ENCODE assay signal across 28 cellular contexts in the genomic region with DNA sequence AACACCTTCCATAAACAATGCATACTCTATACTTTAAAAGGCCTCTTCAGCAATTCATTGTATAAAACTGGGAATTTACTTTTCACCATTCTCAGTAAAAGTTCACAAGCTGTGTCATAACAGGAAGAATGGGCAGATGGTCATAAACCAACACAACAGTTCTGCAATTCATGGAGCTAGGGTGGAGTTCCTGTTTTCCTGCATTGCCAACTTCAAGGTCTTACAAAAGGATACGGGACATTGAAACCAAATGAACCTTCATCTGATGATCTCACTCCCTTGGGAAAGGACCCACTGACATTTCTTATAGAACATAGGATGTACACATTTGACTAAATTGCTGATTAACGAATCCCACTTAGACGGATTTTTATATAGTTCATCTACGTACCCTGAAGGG. TPM values are rescaled to one million over a fixed set of nuclear protein-coding genes. Genes with fewer than 3 reads are reported as not detected.
DNase-seq lines count a peak whose midpoint lies in the region; ATAC-seq, FAIRE-seq and TF ChIP-seq lines count a peak whose summit lies in the region.
"Had no signal": no experiment of that assay in that cellular context is flagged by ENCODE, and none has a peak within 500 bp of the region (broad histone marks: within the 10 kb centered on the region; RNA-seq: fewer than 3 reads in every experiment).

No MANE protein-coding gene starts in this region.

- TF ChIP-seq CTCF in NB4 (IDR thresholded peaks at IDR 0.05; ENCODE audit: low read depth, low read length) (no peak), endothelial cell of umbilical vein (IDR thresholded peaks at IDR 0.05; ENCODE audit: extremely low read depth in 1 of 2, insufficient read depth in 1 of 2, low read depth in 1 of 2, low read length in 2 of 2) (no peak), psoas muscle (IDR thresholded peaks at IDR 0.05) (no peak), Peyer's patch (IDR thresholded peaks at IDR 0.05) (no peak)

- no TSS peak for BruUV-seq in endothelial cell of umbilical vein (replicated peaks; lab: Mats Ljungman, UMichigan)

- H3K27ac ChIP-seq in endothelial cell of umbilical vein (ENCODE audit: insufficient read depth, low read depth, low read length) (peak overlapping the region; percentile 68), psoas muscle (no peak overlapping the region), Peyer's patch (no peak overlapping the region)
- H3K27ac ChIP-seq: 22Rv1, KMS-11, tibial nerve had no signal

- CTCF ChIA-PET in endothelial cell of umbilical vein (lab: Charles Lee) = interaction anchor here (0.6 to 2.3 kb wide), 14 partner anchors 33 to 433 kb away, joined by 3 to 16 read pairs (median 4); a partner anchor contains a TSS
- CTCF ChIA-PET in activated CD8-positive, alpha-beta memory T cell treated with anti-CD3 and anti-CD28 coated beads, Interleukin-2, amount 10 ng/mL, durations not matched to agents 7 days and 5 days (lab: Charles Lee) = no interaction called here

- no peaks in the 10 kb centered on the region for H3K27me3 ChIP-seq in endothelial cell of umbilical vein (ENCODE audit: control insufficient read depth in 2 of 2, insufficient read depth in 2 of 2, low read length in 2 of 2)
- H3K27me3 ChIP-seq in psoas muscle (ENCODE audit: insufficient read depth in 3 of 3, low read length in 2 of 3) = peaks cover 0 to 22% (median 6%) of the 10 kb centered on the region in 3 donors
- H3K27me3 ChIP-seq in Peyer's patch = no peaks in the 10 kb centered on the region

- H3K4me1 Mint-ChIP-seq in activated CD8-positive, alpha-beta memory T cell treated with anti-CD3 and anti-CD28 coated beads, Interleukin-2, amount 10 ng/mL, durations not matched to agents 7 days and 5 days = no peaks in the 10 kb centered on the region

- intact Hi-C loops in endothelial cell of umbilical vein (cut with micrococcal nuclease) = loop anchor here (1.0 to 5.0 kb wide), 4 partner anchors 44 to 426 kb away; a partner anchor contains a TSS
- intact Hi-C loops in psoas muscle (cut with DNase I) = no loop called here

- peaks cover 75% of the 10 kb centered on the region for H3K79me2 ChIP-seq in endothelial cell of umbilical vein (ENCODE audit: control insufficient read depth, insufficient read depth, low read length)

- peak overlapping the region; percentile 46 for H3K9ac ChIP-seq in endothelial cell of umbilical vein (replicated peaks; ENCODE audit: extremely low read depth, insufficient read depth, low read length)
- H3K9ac ChIP-seq: KMS-11 had no signal

- 69 to 75% (median 75%) methylated on average over 4 of the region's 4 CpGs for WGBS in psoas muscle, 3 donors

- ATAC-seq in psoas muscle (no peak), HG03460 (IDR thresholded peaks at IDR 0.05; ENCODE audit: unreplicated experiment) (no peak)
- ATAC-seq in activated CD8-positive, alpha-beta memory T cell treated with anti-CD3 and anti-CD28 coated beads, Interleukin-2, amount 10 ng/mL, durations not matched to agents 7 days and 5 days = no peak
- ATAC-seq: left lobe of liver had no signal

- peak; percentile 15 for DNase-seq in DMS153 (lab: John Stamatoyannopoulos, UW)
- no peak for DNase-seq in DMS153 treated with DMSO at 0.1 percent for 48 hours (lab: John Stamatoyannopoulos, UW; ENCODE audit: unreplicated experiment)
- DNase-seq in NB4 (ENCODE audit: low read depth) = peak; percentile 42
- peak; percentile 96 for DNase-seq in endothelial cell of umbilical vein (ENCODE audit: low read depth, low spot score)
- no peak for DNase-seq in psoas muscle
- no peak for DNase-seq in activated CD8-positive, alpha-beta memory T cell treated with anti-CD3 and anti-CD28 coated beads, Interleukin-2, amount 10 ng/mL, durations not matched to agents 7 days and 5 days
- DNase-seq in Peyer's patch = no peak
- DNase-seq: activated CD4-positive, alpha-beta T cell treated with anti-CD3 and anti-CD28 coated beads, Interleukin-2, amount 50 U/mL, for 1 hour; activated CD8-positive, alpha-beta memory T cell treated with anti-CD3 and anti-CD28 coated beads, Interleukin-2, amount 50 U/mL, for 48 hours; activated effector memory CD4-positive, alpha-beta T cell treated with Interleukin-2 at 50 U/mL for 16 hours; dorsolateral prefrontal cortex; EL; erythroblast; GOT3; NCI-H1092 treated with DMSO at 0.1 percent for 48 hours; NCI-H2081 treated with DMSO at 0.1 percent for 48 hours; NCI-H526; stimulated activated CD4-positive, alpha-beta T cell treated with anti-CD3 and anti-CD28 coated beads, Interleukin-4, amount 100 ng/mL, for 1 hour had no signal

- H3K27ac Mint-ChIP-seq in activated CD8-positive, alpha-beta memory T cell treated with anti-CD3 and anti-CD28 coated beads, Interleukin-2, amount 10 ng/mL, durations not matched to agents 7 days and 5 days = no peak overlapping the region
- H3K27ac Mint-ChIP-seq: progenitor cell of endocrine pancreas; stimulated activated naive CD8-positive, alpha-beta T cell treated with anti-CD3 and anti-CD28 coated beads, Interleukin-15, Interleukin-2, amounts not matched to agents 100 ng/mL and 50 ng/mL, for 24 hours; T-helper 1 cell treated with Interleukin-12 subunit alpha and Interleukin-12 subunit beta and Interleukin-4 antibody, amounts not matched to agents 30 μg/mL and 1 μg/mL, for 36 hours had no signal

- peak; percentile 71 for FAIRE-seq in endothelial cell of umbilical vein (lab: Jason Lieb, UNC)

- H3K9me3 ChIP-seq in endothelial cell of umbilical vein (replicated peaks; ENCODE audit: control insufficient read depth, insufficient read depth, low read length) = no peaks in the 10 kb centered on the region
- no peaks in the 10 kb centered on the region for H3K9me3 ChIP-seq in psoas muscle
- H3K9me3 ChIP-seq in Peyer's patch = no peaks in the 10 kb centered on the region
- H3K9me3 ChIP-seq: tibial nerve had no signal

- peaks cover 2% of the 10 kb centered on the region for H3K9me3 Mint-ChIP-seq in activated CD8-positive, alpha-beta memory T cell treated with anti-CD3 and anti-CD28 coated beads, Interleukin-2, amount 10 ng/mL, durations not matched to agents 7 days and 5 days (ENCODE audit: low read depth)
- H3K9me3 Mint-ChIP-seq: neural crest cell; stimulated activated naive CD8-positive, alpha-beta T cell treated with anti-CD3 and anti-CD28 coated beads, Interleukin-15, Interleukin-2, amounts not matched to agents 100 ng/mL and 50 ng/mL, for 24 hours; T-helper 1 cell treated with Interleukin-12 subunit alpha and Interleukin-12 subunit beta and Interleukin-4 antibody, amounts not matched to agents 30 μg/mL and 1 μg/mL, for 36 hours had no signal

- H3K4me1 ChIP-seq in endothelial cell of umbilical vein (ENCODE audit: control insufficient read depth, extremely low read depth, insufficient read depth, low read length) (peaks cover 74% of the 10 kb centered on the region), psoas muscle (no peaks in the 10 kb centered on the region), Peyer's patch (no peaks in the 10 kb centered on the region)

- dilution Hi-C loops in endothelial cell of umbilical vein (cut with MboI; ENCODE audit: extremely low pct_ligation_motif_present, low sequenced_read_pairs) = no loop called here

- peaks cover 31% of the 10 kb centered on the region for H3K27me3 Mint-ChIP-seq in activated CD8-positive, alpha-beta memory T cell treated with anti-CD3 and anti-CD28 coated beads, Interleukin-2, amount 10 ng/mL, durations not matched to agents 7 days and 5 days

- H4K20me1 ChIP-seq in endothelial cell of umbilical vein (replicated peaks; ENCODE audit: control insufficient read depth, extremely low read depth, insufficient read depth, low read length) = no peaks in the 10 kb centered on the region

- no peak overlapping the region for H3K4me3 ChIP-seq in NB4 (ENCODE audit: low read depth, low read length)
- peak overlapping the region in 2 of 3 experiments; percentile 0 to 93 for H3K4me3 ChIP-seq in endothelial cell of umbilical vein (replicated peaks in 1 of 3; ENCODE audit: insufficient read depth in 1 of 3, low read depth in 1 of 3, low read length in 3 of 3)
- H3K4me3 ChIP-seq in psoas muscle = peak overlapping the region; percentile 65
- H3K4me3 ChIP-seq in Peyer's patch = no peak overlapping the region
- H3K4me3 ChIP-seq: tibial nerve had no signal

- H3K9me1 ChIP-seq in endothelial cell of umbilical vein (replicated peaks; ENCODE audit: control insufficient read depth, extremely low read depth, insufficient read depth, low read length) = no peaks in the 10 kb centered on the region

- H3K36me3 ChIP-seq in endothelial cell of umbilical vein (ENCODE audit: control insufficient read depth in 2 of 2, extremely low read depth in 1 of 2, insufficient read depth in 2 of 2, low read length in 2 of 2) (peaks cover 3 to 18% of the 10 kb centered on the region in 2 experiments), psoas muscle (ENCODE audit: insufficient read depth in 1 of 2, low read depth in 1 of 2) (no peaks in the 10 kb centered on the region), Peyer's patch (no peaks in the 10 kb centered on the region)
- H3K36me3 ChIP-seq: tibial nerve had no signal

- peak overlapping the region; percentile 68 for H3K4me2 ChIP-seq in endothelial cell of umbilical vein (ENCODE audit: insufficient read depth, low read length)
- H3K4me2 ChIP-seq: KMS-11 had no signal

- no peak overlapping the region for H3K4me3 Mint-ChIP-seq in activated CD8-positive, alpha-beta memory T cell treated with anti-CD3 and anti-CD28 coated beads, Interleukin-2, amount 10 ng/mL, durations not matched to agents 7 days and 5 days
- H3K4me3 Mint-ChIP-seq: neural crest cell; stimulated activated naive CD8-positive, alpha-beta T cell treated with anti-CD3 and anti-CD28 coated beads, Interleukin-15, Interleukin-2, amounts not matched to agents 100 ng/mL and 50 ng/mL, for 24 hours; T-helper 1 cell treated with Interleukin-12 subunit alpha and Interleukin-12 subunit beta and Interleukin-4 antibody, amounts not matched to agents 30 μg/mL and 1 μg/mL, for 36 hours had no signal

- H2AFZ ChIP-seq in endothelial cell of umbilical vein (ENCODE audit: low read depth, low read length) = no peak overlapping the region

- no peaks in the 10 kb centered on the region for H3K36me3 Mint-ChIP-seq in activated CD8-positive, alpha-beta memory T cell treated with anti-CD3 and anti-CD28 coated beads, Interleukin-2, amount 10 ng/mL, durations not matched to agents 7 days and 5 days

- TF ChIP-seq POLR2A in NB4 (IDR thresholded peaks at IDR 0.05; ENCODE audit: extremely low read depth, insufficient read length) = no peak
- TF ChIP-seq POLR2A in endothelial cell of umbilical vein (IDR thresholded peaks at IDR 0.05; ENCODE audit: low read depth, low read length) = no peak
- TF ChIP-seq POLR2A in Peyer's patch (IDR thresholded peaks at IDR 0.05) = no peak

- POLR2A ChIA-PET in endothelial cell of umbilical vein (lab: Charles Lee) = interaction anchor here (0.7 to 1.1 kb wide), 2 partner anchors 52 to 149 kb away, joined by 5 to 7 read pairs; no protein-coding TSS in a partner anchor

RNA-seq across cellular contexts. Expression of a gene that starts 4.1 kb away (rescaled TPM):
- 139 and 145 TPM in 2 replicates for total RNA-seq in endothelial cell of umbilical vein
- polyA plus RNA-seq in endothelial cell of umbilical vein = 65.8 and 80.5 TPM in 2 replicates
- polyA plus RNA-seq in endothelial cell of umbilical vein (2011; cell fraction: cytosol; rRNA removed) = 64.9 TPM in 2 replicates
- polyA plus RNA-seq in endothelial cell of umbilical vein (2011; cell fraction: nucleus; rRNA removed) = 157 and 176 TPM in 2 replicates
- 59.2 and 89.6 TPM in 2 replicates for polyA plus RNA-seq in endothelial cell of umbilical vein (2012)
- polyA minus RNA-seq in endothelial cell of umbilical vein = 280 and 307 TPM in 2 replicates
- not detected for polyA minus RNA-seq in endothelial cell of umbilical vein (2011; cell fraction: cytosol; rRNA and poly(A)+ RNA removed)
- 133 and 202 TPM in 2 replicates for polyA minus RNA-seq in endothelial cell of umbilical vein (2011; cell fraction: nucleus; rRNA and poly(A)+ RNA removed)
- total RNA-seq in psoas muscle = 10 to 100 TPM in 2 of 4 donors, 1 to 10 TPM in 2; 6.1 to 19.4 (median 10.2) TPM
- polyA plus RNA-seq in psoas muscle = 1 to 10 TPM; 3.6 to 4.9 (median 4.5) TPM
- total RNA-seq in activated CD8-positive, alpha-beta memory T cell treated with anti-CD3 and anti-CD28 coated beads, Interleukin-2, amount 10 ng/mL, durations not matched to agents 7 days and 5 days = not detected
- total RNA-seq in Peyer's patch = 10 to 100 TPM in 1 of 4 donors, 1 to 10 TPM in 3; 5.2 to 24.8 (median 6.2) TPM
- total RNA-seq: mononuclear cell had no signal

Comparison
In these comparisons a context has a peak if more than half of its experiments do, and no peak if none do; other contexts are left out.
1. DNase-seq: peak in DMS153 (single experiment), NB4 (single experiment) and endothelial cell of umbilical vein (single experiment); none in DMS153 treated with DMSO at 0.1 percent for 48 hours (single experiment), psoas muscle (0 of 2), activated CD8-positive, alpha-beta memory T cell treated with anti-CD3 and anti-CD28 coated beads, Interleukin-2, amount 10 ng/mL, durations not matched to agents 7 days and 5 days (single experiment) and Peyer's patch (0 of 3).
2. H3K4me3 ChIP-seq: peak in endothelial cell of umbilical vein (2 of 3) and psoas muscle (single experiment); none in NB4 (single experiment) and Peyer's patch (0 of 4).
3. RNA of a gene that starts 4.1 kb away (total RNA-seq): 139 to 145 TPM in endothelial cell of umbilical vein, 6.1 to 19.4 TPM in psoas muscle and 5.2 to 24.8 TPM in Peyer's patch; not detected in activated CD8-positive, alpha-beta memory T cell treated with anti-CD3 and anti-CD28 coated beads, Interleukin-2, amount 10 ng/mL, durations not matched to agents 7 days and 5 days; every median in the first group is over 4 times any median in the second.